Comparison of ENCODE assay signal across 13 cellular contexts in the genomic region with DNA sequence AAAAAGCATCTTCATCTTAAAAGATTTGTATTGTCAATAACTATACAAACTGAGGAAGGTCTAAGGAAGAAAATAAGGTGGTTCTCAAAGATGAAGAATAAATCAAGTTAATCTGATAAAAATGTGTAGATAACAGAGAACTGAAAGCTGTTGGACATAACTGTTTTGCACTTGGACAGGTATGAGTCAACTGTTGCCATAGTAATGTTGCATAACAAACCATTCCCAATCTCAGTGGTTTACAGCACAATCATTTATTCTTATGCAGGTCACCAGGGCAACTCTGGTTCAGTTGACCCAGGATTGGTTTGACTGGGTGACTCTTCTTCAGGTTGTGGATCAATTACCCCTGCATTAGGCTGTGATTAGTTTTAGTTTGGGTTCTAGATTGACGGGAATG.
DNase-seq lines count a peak whose midpoint lies in the region; TF ChIP-seq lines count a peak whose summit lies in the region.
"Had no signal": no experiment of that assay in that cellular context is flagged by ENCODE, and none has a peak within 500 bp of the region (broad histone marks: within the 10 kb centered on the region; RNA-seq: fewer than 3 reads in every experiment).

No MANE protein-coding gene starts in this region.

- H3K4me1 ChIP-seq in esophagus muscularis mucosa = no peaks in the 10 kb centered on the region
- H3K4me1 ChIP-seq: upper lobe of left lung had no signal

- no peaks in the 10 kb centered on the region for H3K9me3 ChIP-seq in esophagus muscularis mucosa
- H3K9me3 ChIP-seq: upper lobe of left lung had no signal

- no peaks in the 10 kb centered on the region for H3K27me3 ChIP-seq in kidney epithelial cell (ENCODE audit: control insufficient read depth, insufficient read depth, low read length)
- no peaks in the 10 kb centered on the region for H3K27me3 ChIP-seq in esophagus muscularis mucosa
- H3K27me3 ChIP-seq: upper lobe of left lung had no signal

- DNase-seq in EH (ENCODE audit: low read depth) (peak; percentile 35), HT-29 (ENCODE audit: low spot score) (peak; percentile 81), amniotic epithelial cell (ENCODE audit: low read depth) (peak; percentile 95), kidney epithelial cell (ENCODE audit: low read depth) (peak; percentile 56), NCI-H1105 (lab: John Stamatoyannopoulos, UW) (no peak), esophagus muscularis mucosa (ENCODE audit: extremely low spot score) (no peak), Ammon's horn (ENCODE audit: low spot score) (no peak), NCI-H446 (lab: John Stamatoyannopoulos, UW) (no peak)
- DNase-seq: CD8-positive, alpha-beta memory T cell; effector memory CD8-positive, alpha-beta T cell; naive B cell; upper lobe of left lung had no signal

- intact Hi-C loops in esophagus muscularis mucosa (cut with DNase I) = no loop called here

- 85% methylated on average over 1 of the region's 1 CpG for WGBS in esophagus muscularis mucosa

- H3K27ac ChIP-seq in esophagus muscularis mucosa (replicated peaks in 1 of 4) = no peak overlapping the region
- H3K27ac ChIP-seq: KMS-11, upper lobe of left lung had no signal

- no peak for TF ChIP-seq CTCF in kidney epithelial cell (IDR thresholded peaks at IDR 0.05; ENCODE audit: insufficient read depth, low read length, poor library complexity, severe bottlenecking)
- TF ChIP-seq CTCF in esophagus muscularis mucosa (IDR thresholded peaks at IDR 0.05) = no peak

- TF ChIP-seq POLR2A in esophagus muscularis mucosa (IDR thresholded peaks at IDR 0.05; ENCODE audit: low read depth) = no peak

- H3K36me3 ChIP-seq in kidney epithelial cell (ENCODE audit: control insufficient read depth, insufficient read depth, low read length) = no peaks in the 10 kb centered on the region
- no peaks in the 10 kb centered on the region for H3K36me3 ChIP-seq in esophagus muscularis mucosa
- H3K36me3 ChIP-seq: upper lobe of left lung had no signal

- TF ChIP-seq EP300 in esophagus muscularis mucosa (IDR thresholded peaks at IDR 0.05) = no peak

- no peak overlapping the region for H3K4me3 ChIP-seq in kidney epithelial cell (ENCODE audit: low read depth, low read length)
- H3K4me3 ChIP-seq in esophagus muscularis mucosa = no peak overlapping the region
- H3K4me3 ChIP-seq: upper lobe of left lung had no signal

Comparison
In these comparisons a context has a peak if more than half of its experiments do, and no peak if none do; other contexts are left out.
1. DNase-seq: peak in EH (single experiment), HT-29 (single experiment), amniotic epithelial cell (single experiment) and kidney epithelial cell (single experiment); none in NCI-H1105 (single experiment), esophagus muscularis mucosa (single experiment), Ammon's horn (single experiment) and NCI-H446 (0 of 2).